In genomic region chr7:107613439-107613838, GRCh38 we compare ENCODE assay signal across 15 cellular contexts. TPM values are rescaled to one million over a fixed set of nuclear protein-coding genes. Genes with fewer than 3 reads are reported as not detected.
DNase-seq lines count a peak whose midpoint lies in the region; ATAC-seq, FAIRE-seq and TF ChIP-seq lines count a peak whose summit lies in the region.
"Had no signal": no experiment of that assay in that cellular context is flagged by ENCODE, and none has a peak within 500 bp of the region (broad histone marks: within the 10 kb centered on the region; RNA-seq: fewer than 3 reads in every experiment).

No MANE protein-coding gene starts in this region.

- DNase-seq in A549 (ENCODE audit: low read depth in 1 of 2, low spot score in 1 of 2) (no peak), PC-9 (no peak), epithelial cell of prostate (ENCODE audit: low read depth, low spot score) (no peak), NCI-H1092 (lab: John Stamatoyannopoulos, UW) (no peak)
- DNase-seq: Caco-2; CD8-positive, alpha-beta memory T cell; DND-41; GDM1 had no signal

- no peak for TF ChIP-seq POLR2A in A549 (IDR thresholded peaks at IDR 0.05; ENCODE audit: low read length)

- no peaks in the 10 kb centered on the region for H3K27me3 ChIP-seq in PC-9 (ENCODE audit: insufficient read depth, low read depth)

- H3K4me2 ChIP-seq in A549 = no peak overlapping the region
- peak overlapping the region; percentile 35 for H3K4me2 ChIP-seq in PC-9

- peak; percentile 70 for FAIRE-seq in A549 (lab: Jason Lieb, UNC)
- FAIRE-seq: GM12892, H1, HTR-8/SVneo had no signal

- H3K4me3 ChIP-seq in A549 (no peak overlapping the region), PC-9 (no peak overlapping the region)
- H3K4me3 ChIP-seq: HAP-1 had no signal

- POLR2A ChIA-PET in A549 (lab: Yijun Ruan, JAX) (no interaction called here), PC-9 (lab: Charles Lee; ENCODE audit: unreplicated experiment) (no interaction called here)

- H2AFZ ChIP-seq in PC-9 = no peak overlapping the region

- H3F3A ChIP-seq in PC-9 (ENCODE audit: insufficient read depth, low read depth) = peaks cover 24% of the 10 kb centered on the region

- H3K27ac ChIP-seq in A549 (no peak overlapping the region), C4-2B (peak overlapping the region; percentile 75; the same call in 1 of the 2 replicates), PC-9 (peak overlapping the region; percentile 48; the same call in 1 of the 2 replicates), epithelial cell of prostate (peak overlapping the region; percentile 19)

- CTCF ChIA-PET in A549 (lab: Yijun Ruan, JAX) (no interaction called here), PC-9 (lab: Charles Lee) (no interaction called here)

- no peaks in the 10 kb centered on the region for H3K79me2 ChIP-seq in PC-9 (ENCODE audit: low read depth)

- H3K9me3 ChIP-seq in A549 = no peaks in the 10 kb centered on the region
- H3K9me3 ChIP-seq in PC-9 (ENCODE audit: insufficient read depth, low read depth) = no peaks in the 10 kb centered on the region
- H3K9me3 ChIP-seq: Caco-2, HAP-1 had no signal

- no peak for TF ChIP-seq EP300 in A549 (IDR thresholded peaks at IDR 0.05)

- 69% methylated on average over 1 of the region's 1 CpG for WGBS in A549 (ENCODE audit: missing lambda C conversion rate)

- H3K4me1 ChIP-seq in A549 (no peaks in the 10 kb centered on the region), PC-9 (replicated peaks; ENCODE audit: insufficient read depth) (peaks cover 44% of the 10 kb centered on the region)
- H3K4me1 ChIP-seq: Caco-2, HAP-1 had no signal

- intact Hi-C loops in PC-9 (cut with micrococcal nuclease; ENCODE audit: unreplicated experiment) = no loop called here

- ATAC-seq in A549 (no peak), HG03280 (IDR thresholded peaks at IDR 0.05; ENCODE audit: unreplicated experiment) (no peak)

- no peak for TF ChIP-seq CTCF in A549 (IDR thresholded peaks at IDR 0.05)
- TF ChIP-seq CTCF in C4-2B (conservative IDR thresholded peaks at IDR 0.05) = no peak
- no peak for TF ChIP-seq CTCF in PC-9 (conservative IDR thresholded peaks at IDR 0.05)

- no peaks in the 10 kb centered on the region for H4K20me1 ChIP-seq in PC-9 (ENCODE audit: insufficient read depth)

- peaks cover 12% of the 10 kb centered on the region; the same call in 1 of the 2 replicates for H3K36me3 ChIP-seq in PC-9 (ENCODE audit: low read depth)
- H3K36me3 ChIP-seq: HAP-1 had no signal

- BruUV-seq in PC-9 (replicated peaks; lab: Mats Ljungman, UMichigan) = no TSS peak

- no peak for TF ChIP-seq RAD21 in A549 (conservative IDR thresholded peaks at IDR 0.05 in 1 of 2, IDR thresholded peaks at IDR 0.05 in 1 of 2)

- no peaks in the 10 kb centered on the region for H3K9me2 ChIP-seq in PC-9 (ENCODE audit: insufficient read depth)

TF ChIP-seq in A549, 52 proteins besides CTCF, POLR2A, EP300 and RAD21:
- TF ChIP-seq RFX5 (IDR thresholded peaks at IDR 0.05) (no peak), MAFK (IDR thresholded peaks at IDR 0.05; ENCODE audit: partially characterized antibody) (peak; percentile 47)
TF ChIP-seq in A549: peak in this region for 1.

RNA-seq across cellular contexts. Expression of gene BCAP29, which starts 33.4 kb away (rescaled TPM):
- polyA plus RNA-seq in A549 (2011; rRNA removed) = 45.2 and 66.9 TPM in 2 replicates
- 10.6 and 11.0 TPM in 2 replicates for polyA plus RNA-seq in A549 (2012; cell fraction: cytosol; rRNA removed)
- 7.1 and 14.3 TPM in 2 replicates for polyA plus RNA-seq in A549 (2012; cell fraction: nucleus; rRNA removed)
- 38.0 to 43.0 TPM (median 41.3 TPM) in 3 replicates for polyA plus RNA-seq in A549 (2017; fragmentation: RNase III; extraction: RNeasy Plus Mini Kit Qiagen cat#74134 plus additional on column Dnase treatment)
- 12.4 and 13.8 TPM in 2 replicates for polyA minus RNA-seq in A549 (2011; rRNA and poly(A)+ RNA removed)
- total RNA-seq in PC-9 (2021) = 45.5 and 58.3 TPM in 2 replicates

RNA-seq across cellular contexts. Expression of gene SLC26A4, which starts 47.2 kb away (rescaled TPM):
- 0.34 and 0.43 TPM in 2 replicates for polyA plus RNA-seq in A549 (2011; rRNA removed)
- 0.04 and 0.05 TPM in 2 replicates for polyA plus RNA-seq in A549 (2012; cell fraction: cytosol; rRNA removed)
- 0.06 and 0.07 TPM in 2 replicates for polyA plus RNA-seq in A549 (2012; cell fraction: nucleus; rRNA removed)
- 0.12 to 0.21 TPM (median 0.13 TPM) in 3 replicates for polyA plus RNA-seq in A549 (2017; fragmentation: RNase III; extraction: RNeasy Plus Mini Kit Qiagen cat#74134 plus additional on column Dnase treatment)
- 0.58 and 0.79 TPM in 2 replicates for polyA minus RNA-seq in A549 (2011; rRNA and poly(A)+ RNA removed)
- total RNA-seq in PC-9 (2021) = 0.80 and 1.7 TPM in 2 replicates
- total RNA-seq: A673, Caco-2 had no signal
- polyA plus RNA-seq: CD8-positive, alpha-beta memory T cell had no signal

RNA-seq across cellular contexts. Expression of gene DUS4L, which starts 49.7 kb away (rescaled TPM):
- 13.6 and 17.4 TPM in 2 replicates for polyA plus RNA-seq in A549 (2011; rRNA removed)
- polyA plus RNA-seq in A549 (2012; cell fraction: cytosol; rRNA removed) = 4.1 and 4.2 TPM in 2 replicates
- polyA plus RNA-seq in A549 (2012; cell fraction: nucleus; rRNA removed) = 2.2 and 3.5 TPM in 2 replicates
- 10.0 to 10.4 TPM (median 10.1 TPM) in 3 replicates for polyA plus RNA-seq in A549 (2017; fragmentation: RNase III; extraction: RNeasy Plus Mini Kit Qiagen cat#74134 plus additional on column Dnase treatment)
- polyA minus RNA-seq in A549 (2011; rRNA and poly(A)+ RNA removed) = 5.3 and 6.4 TPM in 2 replicates
- total RNA-seq in PC-9 (2021) = 22.0 and 25.2 TPM in 2 replicates

RNA-seq across cellular contexts. Expression of gene COG5, which starts 49.7 kb away (rescaled TPM):
- 33.9 and 44.0 TPM in 2 replicates for polyA plus RNA-seq in A549 (2011; rRNA removed)
- 6.6 and 6.9 TPM in 2 replicates for polyA plus RNA-seq in A549 (2012; cell fraction: cytosol; rRNA removed)
- 5.8 and 6.4 TPM in 2 replicates for polyA plus RNA-seq in A549 (2012; cell fraction: nucleus; rRNA removed)
- polyA plus RNA-seq in A549 (2017; fragmentation: RNase III; extraction: RNeasy Plus Mini Kit Qiagen cat#74134 plus additional on column Dnase treatment) = 22.5 to 27.2 TPM (median 23.6 TPM) in 3 replicates
- polyA minus RNA-seq in A549 (2011; rRNA and poly(A)+ RNA removed) = 21.9 and 22.5 TPM in 2 replicates
- total RNA-seq in PC-9 (2021) = 32.3 and 43.5 TPM in 2 replicates

Comparison
In these comparisons a context has a peak if more than half of its experiments do, and no peak if none do; other contexts are left out.
1. H3K27ac ChIP-seq: peak in C4-2B (single experiment), PC-9 (single experiment) and epithelial cell of prostate (single experiment); none in A549 (0 of 2).